9 cellular contexts compared by ENCODE assay signal in the genomic region with DNA sequence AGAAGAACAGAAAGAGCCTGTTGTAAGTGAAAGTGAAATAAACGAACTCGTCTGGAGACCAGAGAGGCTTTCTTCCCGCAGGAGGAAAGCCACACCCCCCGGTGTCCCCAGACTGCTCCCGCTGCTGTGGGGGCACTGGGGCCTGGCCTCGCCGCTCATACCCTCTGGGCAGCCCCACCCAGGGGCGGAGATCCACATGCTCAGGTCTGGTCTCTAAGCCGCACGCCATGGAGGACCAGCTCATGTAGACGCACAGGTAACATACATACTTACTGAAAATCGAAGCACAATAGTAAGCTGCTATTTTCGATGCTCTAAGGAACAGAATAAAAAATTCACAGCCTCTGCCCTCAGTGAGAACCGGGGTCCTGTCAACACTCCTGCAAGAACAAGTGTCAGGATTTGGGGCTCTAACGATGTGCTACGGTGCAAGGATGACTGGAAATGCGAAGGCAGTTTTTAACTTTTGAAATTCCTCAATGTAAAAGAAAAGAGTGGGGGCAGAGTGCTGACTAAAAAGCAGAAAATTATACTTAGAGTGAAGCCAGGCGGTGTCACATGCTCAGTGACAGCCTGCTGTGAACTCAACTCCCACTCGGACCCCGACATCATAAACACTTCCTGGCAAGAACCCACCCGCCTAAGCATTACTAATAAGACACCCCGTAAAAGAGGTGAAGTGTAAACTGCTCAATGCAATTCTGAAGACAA.
A peak's percentile ranks its signal among the peaks of the same experiment; 100 is the strongest.
DNase-seq lines count a peak whose midpoint lies in the region; ATAC-seq lines count a peak whose summit lies in the region.
"Had no signal": no experiment of that assay in that cellular context is flagged by ENCODE, and none has a peak within 500 bp of the region (broad histone marks: within the 10 kb centered on the region; RNA-seq: fewer than 3 reads in every experiment).

No MANE protein-coding gene starts in this region.

- H3K4me3 Mint-ChIP-seq in activated naive CD8-positive, alpha-beta T cell treated with anti-CD3 and anti-CD28 coated beads, Interleukin-2, amount 50 U/mL, for 24 hours, result peak overlapping the region; percentile 82

- no peaks in the 10 kb centered on the region for H3K9me3 Mint-ChIP-seq in activated naive CD8-positive, alpha-beta T cell treated with anti-CD3 and anti-CD28 coated beads, Interleukin-2, amount 50 U/mL, for 24 hours

- H3K36me3 Mint-ChIP-seq in activated naive CD8-positive, alpha-beta T cell treated with anti-CD3 and anti-CD28 coated beads, Interleukin-2, amount 50 U/mL, for 24 hours (ENCODE audit: low read depth), result peaks cover 27% of the 10 kb centered on the region

- H3K4me1 Mint-ChIP-seq in activated naive CD8-positive, alpha-beta T cell treated with anti-CD3 and anti-CD28 coated beads, Interleukin-2, amount 50 U/mL, for 24 hours, result peaks cover 92% of the 10 kb centered on the region

- peak; percentile 52 for ATAC-seq in activated naive CD8-positive, alpha-beta T cell treated with anti-CD3 and anti-CD28 coated beads, Interleukin-2, amount 50 U/mL, for 24 hours
- ATAC-seq in GM21825 (IDR thresholded peaks at IDR 0.05; ENCODE audit: unreplicated experiment) (no peak), GM19328 (IDR thresholded peaks at IDR 0.05; ENCODE audit: unreplicated experiment) (no peak), HG03097 (IDR thresholded peaks at IDR 0.05; ENCODE audit: low FRiP score, unreplicated experiment) (no peak)

- DNase-seq in GM19238 (ENCODE audit: insufficient read length, low spot score) (peak; percentile 35), T-helper 22 cell (ENCODE audit: low read depth) (peak; percentile 25), DMS153 (lab: John Stamatoyannopoulos, UW) (no peak)
- peak; percentile 71 for DNase-seq in activated naive CD8-positive, alpha-beta T cell treated with anti-CD3 and anti-CD28 coated beads, Interleukin-2, amount 50 U/mL, for 24 hours
- peak; percentile 52 for DNase-seq in stimulated activated CD8-positive, alpha-beta memory T cell treated with anti-CD3 and anti-CD28 coated beads, Interleukin-12 subunit alpha, Interleukin-12 subunit beta, amount 100 ng/mL, for 24 hours (ENCODE audit: extremely low read depth)
- DNase-seq: PC-9 had no signal

- peak overlapping the region; percentile 99 for H3K27ac Mint-ChIP-seq in activated naive CD8-positive, alpha-beta T cell treated with anti-CD3 and anti-CD28 coated beads, Interleukin-2, amount 50 U/mL, for 24 hours

- H3K27me3 Mint-ChIP-seq in activated naive CD8-positive, alpha-beta T cell treated with anti-CD3 and anti-CD28 coated beads, Interleukin-2, amount 50 U/mL, for 24 hours, result no peaks in the 10 kb centered on the region
